17 cellular contexts compared by ENCODE assay signal in genomic region chr19:46927893-46928292, GRCh38.
DNase-seq lines count a peak whose midpoint lies in the region; ATAC-seq and TF ChIP-seq lines count a peak whose summit lies in the region.
"Had no signal": no experiment of that assay in that cellular context is flagged by ENCODE, and none has a peak within 500 bp of the region (broad histone marks: within the 10 kb centered on the region; RNA-seq: fewer than 3 reads in every experiment).

No MANE protein-coding gene starts in this region.

- TF ChIP-seq POLR2A in sigmoid colon (IDR thresholded peaks at IDR 0.05), result no peak

- no peaks in the 10 kb centered on the region for H3K27me3 Mint-ChIP-seq in activated CD8-positive, alpha-beta memory T cell treated with anti-CD3 and anti-CD28 coated beads, Interleukin-2, amount 10 ng/mL, durations not matched to agents 7 days and 5 days
- no peaks in the 10 kb centered on the region for H3K27me3 Mint-ChIP-seq in activated T-helper 1 cell treated with anti-CD3 and anti-CD28 coated beads, Interleukin-12 subunit alpha, Interleukin-12 subunit beta, Interleukin-2, Interleukin-4 antibody, amounts not matched to agents 30 ng/mL and 10 ng/mL and 1 ng/mL, durations not matched to agents 14 hours and 24 hours and 36 hours (ENCODE audit: insufficient read depth)

- H3K27ac Mint-ChIP-seq in activated CD8-positive, alpha-beta memory T cell treated with anti-CD3 and anti-CD28 coated beads, Interleukin-2, amount 10 ng/mL, durations not matched to agents 7 days and 5 days, result peak overlapping the region; percentile 25
- no peak overlapping the region for H3K27ac Mint-ChIP-seq in activated T-helper 1 cell treated with anti-CD3 and anti-CD28 coated beads, Interleukin-12 subunit alpha, Interleukin-12 subunit beta, Interleukin-2, Interleukin-4 antibody, amounts not matched to agents 30 ng/mL and 10 ng/mL and 1 ng/mL, durations not matched to agents 14 hours and 24 hours and 36 hours
- H3K27ac Mint-ChIP-seq: T-helper 1 cell treated with Interleukin-12 subunit alpha and Interleukin-12 subunit beta and Interleukin-4 antibody, amounts not matched to agents 30 μg/mL and 1 μg/mL, for 36 hours had no signal

- H3K4me1 Mint-ChIP-seq in activated CD8-positive, alpha-beta memory T cell treated with anti-CD3 and anti-CD28 coated beads, Interleukin-2, amount 10 ng/mL, durations not matched to agents 7 days and 5 days, result peaks cover 53% of the 10 kb centered on the region
- H3K4me1 Mint-ChIP-seq in activated T-helper 1 cell treated with anti-CD3 and anti-CD28 coated beads, Interleukin-12 subunit alpha, Interleukin-12 subunit beta, Interleukin-2, Interleukin-4 antibody, amounts not matched to agents 30 ng/mL and 10 ng/mL and 1 ng/mL, durations not matched to agents 14 hours and 24 hours and 36 hours (ENCODE audit: low read depth), result peaks cover 44% of the 10 kb centered on the region

- no peaks in the 10 kb centered on the region for H3K9me3 Mint-ChIP-seq in activated CD8-positive, alpha-beta memory T cell treated with anti-CD3 and anti-CD28 coated beads, Interleukin-2, amount 10 ng/mL, durations not matched to agents 7 days and 5 days (ENCODE audit: low read depth)
- no peaks in the 10 kb centered on the region for H3K9me3 Mint-ChIP-seq in activated T-helper 1 cell treated with anti-CD3 and anti-CD28 coated beads, Interleukin-12 subunit alpha, Interleukin-12 subunit beta, Interleukin-2, Interleukin-4 antibody, amounts not matched to agents 30 ng/mL and 10 ng/mL and 1 ng/mL, durations not matched to agents 14 hours and 24 hours and 36 hours
- H3K9me3 Mint-ChIP-seq: T-helper 1 cell treated with Interleukin-12 subunit alpha and Interleukin-12 subunit beta and Interleukin-4 antibody, amounts not matched to agents 30 μg/mL and 1 μg/mL, for 36 hours had no signal

- H3K4me3 ChIP-seq in right cardiac atrium (ENCODE audit: low read length), result no peak overlapping the region
- H3K4me3 ChIP-seq in thoracic aorta, result peak overlapping the region; percentile 18
- H3K4me3 ChIP-seq in sigmoid colon, result no peak overlapping the region
- H3K4me3 ChIP-seq: mucosa of descending colon, upper lobe of right lung had no signal

- 43% methylated on average over 4 of the region's 4 CpGs for WGBS in right cardiac atrium
- WGBS in sigmoid colon, 2 donors, result 70 to 85% methylated on average over 4 of the region's 4 CpGs

- ATAC-seq in activated CD8-positive, alpha-beta memory T cell treated with anti-CD3 and anti-CD28 coated beads, Interleukin-2, amount 10 ng/mL, durations not matched to agents 7 days and 5 days, result no peak
- no peak for ATAC-seq in right cardiac atrium
- no peak for ATAC-seq in thoracic aorta (ENCODE audit: insufficient number of reproducible peaks, low FRiP score, low read depth)
- ATAC-seq in HG03469 (IDR thresholded peaks at IDR 0.05; ENCODE audit: unreplicated experiment), result no peak
- ATAC-seq: HCT116, mucosa of descending colon, upper lobe of right lung had no signal

- H3K4me1 ChIP-seq in right cardiac atrium (ENCODE audit: control insufficient read depth, insufficient read depth, low read length) (peaks cover 27% of the 10 kb centered on the region), thoracic aorta (ENCODE audit: control insufficient read depth in 1 of 2, low read depth in 2 of 2) (peaks cover 78 to 85% of the 10 kb centered on the region in 2 donors), sigmoid colon (peaks cover 0 to 61% (median 51%) of the 10 kb centered on the region in 4 donors)

- H3K27ac ChIP-seq in angular gyrus (ENCODE audit: low read depth, low read length) (peak overlapping the region; percentile 96), right cardiac atrium (ENCODE audit: low read length) (peak overlapping the region; percentile 69), thoracic aorta (peak overlapping the region; percentile 49 to 55), sigmoid colon (peak overlapping the region in 2 of 4 donors; percentile 38 to 53)
- H3K27ac ChIP-seq: upper lobe of right lung had no signal

- no peak for TF ChIP-seq EP300 in sigmoid colon (IDR thresholded peaks at IDR 0.05)

- CTCF ChIA-PET in activated CD8-positive, alpha-beta memory T cell treated with anti-CD3 and anti-CD28 coated beads, Interleukin-2, amount 10 ng/mL, durations not matched to agents 7 days and 5 days (lab: Charles Lee), result interaction anchor here (0.7 to 4.4 kb wide), 7 partner anchors 27 to 85 kb away, joined by 3 to 17 read pairs (median 3); no protein-coding TSS in a partner anchor

- intact Hi-C loops in right cardiac atrium (cut with DNase I), result loop anchor here in 2 of 4 donors (10.0 kb wide), 2 partner anchors 57 to 63 kb away; partner anchors contain the start of gene ARHGAP35 (in 1 of the 2)
- intact Hi-C loops in activated T-helper 1 cell treated with anti-CD3 and anti-CD28 coated beads, Interleukin-12 subunit alpha, Interleukin-12 subunit beta, Interleukin-2, Interleukin-4 antibody, amounts not matched to agents 30 ng/mL and 10 ng/mL and 1 ng/mL, durations not matched to agents 14 hours and 24 hours and 36 hours (cut with micrococcal nuclease), result no loop called here
- intact Hi-C loops in sigmoid colon (cut with DNase I), result no loop called here

- TF ChIP-seq CTCF in thoracic aorta (IDR thresholded peaks at IDR 0.05) (no peak), sigmoid colon (IDR thresholded peaks at IDR 0.05) (no peak)

- H3K4me3 Mint-ChIP-seq in activated CD8-positive, alpha-beta memory T cell treated with anti-CD3 and anti-CD28 coated beads, Interleukin-2, amount 10 ng/mL, durations not matched to agents 7 days and 5 days, result no peak overlapping the region
- H3K4me3 Mint-ChIP-seq in activated T-helper 1 cell treated with anti-CD3 and anti-CD28 coated beads, Interleukin-12 subunit alpha, Interleukin-12 subunit beta, Interleukin-2, Interleukin-4 antibody, amounts not matched to agents 30 ng/mL and 10 ng/mL and 1 ng/mL, durations not matched to agents 14 hours and 24 hours and 36 hours, result no peak overlapping the region
- H3K4me3 Mint-ChIP-seq: T-helper 1 cell treated with Interleukin-12 subunit alpha and Interleukin-12 subunit beta and Interleukin-4 antibody, amounts not matched to agents 30 μg/mL and 1 μg/mL, for 36 hours had no signal

- no peaks in the 10 kb centered on the region for H3K36me3 ChIP-seq in thoracic aorta
- no peaks in the 10 kb centered on the region for H3K36me3 ChIP-seq in sigmoid colon

- H3K27me3 ChIP-seq in right cardiac atrium (ENCODE audit: control insufficient read depth, insufficient read depth) (no peaks in the 10 kb centered on the region), thoracic aorta (replicated peaks; ENCODE audit: insufficient read depth) (no peaks in the 10 kb centered on the region), sigmoid colon (no peaks in the 10 kb centered on the region)
- H3K27me3 ChIP-seq: upper lobe of right lung had no signal

- H3K9me3 ChIP-seq in right cardiac atrium (ENCODE audit: control insufficient read depth, low read length), result no peaks in the 10 kb centered on the region
- no peaks in the 10 kb centered on the region for H3K9me3 ChIP-seq in thoracic aorta
- no peaks in the 10 kb centered on the region for H3K9me3 ChIP-seq in sigmoid colon
- H3K9me3 ChIP-seq: mucosa of descending colon, upper lobe of right lung had no signal

- H3K36me3 Mint-ChIP-seq in activated CD8-positive, alpha-beta memory T cell treated with anti-CD3 and anti-CD28 coated beads, Interleukin-2, amount 10 ng/mL, durations not matched to agents 7 days and 5 days, result peaks cover 3% of the 10 kb centered on the region
- H3K36me3 Mint-ChIP-seq in activated T-helper 1 cell treated with anti-CD3 and anti-CD28 coated beads, Interleukin-12 subunit alpha, Interleukin-12 subunit beta, Interleukin-2, Interleukin-4 antibody, amounts not matched to agents 30 ng/mL and 10 ng/mL and 1 ng/mL, durations not matched to agents 14 hours and 24 hours and 36 hours (ENCODE audit: low read depth), result peaks cover 6% of the 10 kb centered on the region

- DNase-seq in activated CD8-positive, alpha-beta memory T cell treated with anti-CD3 and anti-CD28 coated beads, Interleukin-2, amount 10 ng/mL, durations not matched to agents 7 days and 5 days, result no peak
- DNase-seq in activated CD8-positive, alpha-beta memory T cell treated with anti-CD3 and anti-CD28 coated beads, Interleukin-2, amount 50 U/mL, for 4 hours, result no peak
- DNase-seq in right cardiac atrium (no peak), thoracic aorta (ENCODE audit: low spot score) (no peak), sigmoid colon (no peak)
- no peak for DNase-seq in activated T-helper 1 cell treated with anti-CD3 and anti-CD28 coated beads, Interleukin-12 subunit alpha, Interleukin-12 subunit beta, Interleukin-2, Interleukin-4 antibody, amounts not matched to agents 30 ng/mL and 10 ng/mL and 1 ng/mL, durations not matched to agents 14 hours and 24 hours and 36 hours (ENCODE audit: low spot score)
- DNase-seq: activated CD4-positive, alpha-beta T cell treated with anti-CD3 and anti-CD28 coated beads, Interleukin-2, amount 50 U/mL, for 48 hours; activated naive CD4-positive, alpha-beta T cell treated with anti-CD3 and anti-CD28 coated beads, Interleukin-2, amount 50 U/mL, for 16 hours; DMS79 treated with DMSO at 0.1 percent for 48 hours; mucosa of descending colon; NCI-H1092; NCI-H2227 treated with DMSO at 0.1 percent for 48 hours; upper lobe of right lung had no signal
